In the genomic region with DNA sequence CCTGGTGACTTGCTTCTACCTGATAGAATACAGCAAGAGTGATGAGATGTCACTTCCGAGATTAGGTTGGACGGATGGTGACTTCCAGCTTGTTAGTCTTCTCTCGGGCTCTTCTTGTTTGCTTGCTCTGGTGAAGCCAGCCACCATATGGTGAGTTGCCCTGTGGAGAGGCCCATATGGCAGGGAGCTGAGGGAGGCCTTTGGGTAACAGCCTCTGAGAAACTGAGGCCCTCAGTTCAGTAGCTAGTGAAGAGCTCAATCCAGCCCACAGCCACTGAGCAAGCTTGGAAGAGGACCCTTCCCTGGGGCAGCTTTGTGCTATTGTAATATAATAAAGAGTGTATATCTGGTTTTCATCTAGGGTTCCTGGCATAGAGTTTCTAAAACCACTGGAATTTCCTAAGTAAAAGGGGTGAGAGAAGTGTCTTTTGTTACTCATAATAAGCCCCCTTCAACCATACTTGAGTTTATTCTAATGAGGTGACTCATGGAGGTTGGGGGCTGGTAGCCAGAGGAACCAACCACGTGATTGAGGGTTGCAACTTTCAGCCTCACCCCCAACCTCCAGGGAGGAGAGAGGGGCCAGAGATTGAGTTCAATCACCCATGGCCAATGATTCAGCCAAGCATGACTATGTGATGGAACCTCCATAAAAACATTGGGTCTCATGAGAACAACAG, we compare ENCODE assay signal across 12 cellular contexts. TPM values are rescaled to one million over a fixed set of nuclear protein-coding genes. Genes with fewer than 3 reads are reported as not detected.
DNase-seq lines count a peak whose midpoint lies in the region; ATAC-seq and TF ChIP-seq lines count a peak whose summit lies in the region.
"Had no signal": no experiment of that assay in that cellular context is flagged by ENCODE, and none has a peak within 500 bp of the region (broad histone marks: within the 10 kb centered on the region; RNA-seq: fewer than 3 reads in every experiment).

No MANE protein-coding gene starts in this region.

- no peak overlapping the region for H3K4me3 ChIP-seq in OCI-LY7 (ENCODE audit: low read depth, low read length, poor library complexity, severe bottlenecking)
- H3K4me3 ChIP-seq in heart right ventricle, result no peak overlapping the region
- no peak overlapping the region for H3K4me3 ChIP-seq in CD8-positive, alpha-beta T cell (ENCODE audit: low read depth, low read length)
- H3K4me3 ChIP-seq: SJCRH30 had no signal

- TF ChIP-seq CTCF in OCI-LY7 (conservative IDR thresholded peaks at IDR 0.05; ENCODE audit: low read length) (no peak), heart right ventricle (IDR thresholded peaks at IDR 0.05) (no peak)
- TF ChIP-seq CTCF in CD8-positive, alpha-beta T cell (IDR thresholded peaks at IDR 0.05), result no peak

- peaks cover 21 to 27% of the 10 kb centered on the region in 2 donors for H3K27me3 Mint-ChIP-seq in stimulated activated naive B cell treated with anti-CD40 and anti-IgM and Interleukin-4, amounts not matched to agents 10 μg/mL and 1 μg/mL and 100 μg/mL, for 72 hours
- no peaks in the 10 kb centered on the region for H3K27me3 Mint-ChIP-seq in CD8-positive, alpha-beta T cell (ENCODE audit: low read depth)

- H3K9me3 ChIP-seq in OCI-LY7 (ENCODE audit: low read length), result no peaks in the 10 kb centered on the region
- H3K9me3 ChIP-seq in heart right ventricle, result no peaks in the 10 kb centered on the region
- H3K9me3 ChIP-seq in CD8-positive, alpha-beta T cell (ENCODE audit: low read length), result no peaks in the 10 kb centered on the region
- H3K9me3 ChIP-seq: SJCRH30 had no signal

- no peak overlapping the region for H2AFZ ChIP-seq in OCI-LY7 (ENCODE audit: low read length)

- H3K36me3 ChIP-seq in OCI-LY7 (ENCODE audit: insufficient read depth, low read length) (no peaks in the 10 kb centered on the region), heart right ventricle (no peaks in the 10 kb centered on the region)
- H3K36me3 ChIP-seq in CD8-positive, alpha-beta T cell (ENCODE audit: insufficient read depth, low read length), result no peaks in the 10 kb centered on the region
- H3K36me3 ChIP-seq: SJCRH30 had no signal

- ATAC-seq in stimulated activated naive B cell treated with anti-CD40 and anti-IgM and Interleukin-4, amounts not matched to agents 10 μg/mL and 1 μg/mL and 100 μg/mL, for 72 hours (replicated peaks), result peak; percentile 55 to 72
- ATAC-seq in heart right ventricle, result no peak
- no peak for ATAC-seq in HG03342 (IDR thresholded peaks at IDR 0.05; ENCODE audit: unreplicated experiment)
- no peak for ATAC-seq in CD8-positive, alpha-beta T cell

- POLR2A ChIA-PET in OCI-LY7 (lab: Charles Lee), result no interaction called here
- POLR2A ChIA-PET in CD8-positive, alpha-beta T cell (lab: Charles Lee), result no interaction called here

- H3K27ac Mint-ChIP-seq in stimulated activated naive B cell treated with anti-CD40 and anti-IgM and Interleukin-4, amounts not matched to agents 10 μg/mL and 1 μg/mL and 100 μg/mL, for 72 hours, result peak overlapping the region; percentile 44
- H3K27ac Mint-ChIP-seq in CD8-positive, alpha-beta T cell, result no peak overlapping the region

- no peak overlapping the region for H3K4me3 Mint-ChIP-seq in stimulated activated naive B cell treated with anti-CD40 and anti-IgM and Interleukin-4, amounts not matched to agents 10 μg/mL and 1 μg/mL and 100 μg/mL, for 72 hours
- H3K4me3 Mint-ChIP-seq in CD8-positive, alpha-beta T cell, result no peak overlapping the region

- H3K4me1 ChIP-seq in OCI-LY7 (ENCODE audit: insufficient read depth, low read length, poor library complexity, severe bottlenecking) (peaks cover 27% of the 10 kb centered on the region), heart right ventricle (peaks cover 0 to 32% (median 5%) of the 10 kb centered on the region in 9 donors)
- H3K4me1 ChIP-seq in CD8-positive, alpha-beta T cell (ENCODE audit: insufficient read depth, low read length), result no peaks in the 10 kb centered on the region

- no TSS peak for BruUV-seq in OCI-LY7 (replicated peaks; lab: Mats Ljungman, UMichigan)

- no peaks in the 10 kb centered on the region for H3K9me2 ChIP-seq in OCI-LY7 (ENCODE audit: insufficient read depth, low read length)

- intact Hi-C loops in OCI-LY7 (cut with micrococcal nuclease; ENCODE audit: unreplicated experiment) (no loop called here), heart right ventricle (cut with DNase I) (loop anchor here in 8 of 10 donors (5.0 to 10.0 kb wide), 2 partner anchors 113 to 116 kb away; no protein-coding TSS in a partner anchor)
- intact Hi-C loops in CD8-positive, alpha-beta T cell (cut with DNase I, micrococcal nuclease), result no loop called here

- peak overlapping the region; percentile 43 for H3K4me2 ChIP-seq in OCI-LY7 (ENCODE audit: low read length)

- DNase-seq in activated T-cell treated with anti-CD3 and anti-CD28 coated beads for 48 hours (ENCODE audit: low read depth), result peak; percentile 33
- DNase-seq in activated T-cell treated with anti-CD3 and anti-CD28 coated beads for 4 hours, result no peak
- DNase-seq in OCI-LY7 (ENCODE audit: low spot score), result no peak
- DNase-seq in fibroblast of peridontal ligament (ENCODE audit: extremely low read depth), result peak; percentile 97
- DNase-seq in stimulated activated naive B cell treated with anti-CD40 and anti-IgM and Interleukin-4, amounts not matched to agents 10 μg/mL and 1 μg/mL and 100 μg/mL, for 72 hours, result no peak
- no peak for DNase-seq in heart right ventricle
- DNase-seq in CD8-positive, alpha-beta T cell, result no peak
- DNase-seq: activated effector memory CD4-positive, alpha-beta T cell treated with anti-CD3 and anti-CD28 coated beads, Interleukin-2, amount 50 U/mL, for 16 hours; NCI-H1105 had no signal

- H3K27ac ChIP-seq in OCI-LY7 (ENCODE audit: low read depth, low read length, poor library complexity, severe bottlenecking) (no peak overlapping the region), heart right ventricle (peak overlapping the region in 1 of 10 donors; percentile 57)
- H3K27ac ChIP-seq in CD8-positive, alpha-beta T cell (ENCODE audit: low read depth, low read length), result no peak overlapping the region
- H3K27ac ChIP-seq: SJCRH30 had no signal

- no peaks in the 10 kb centered on the region for H3K79me2 ChIP-seq in OCI-LY7 (ENCODE audit: insufficient read depth, low read depth, low read length)

- no peaks in the 10 kb centered on the region for H4K20me1 ChIP-seq in OCI-LY7 (ENCODE audit: insufficient read depth, low read length)

- H3K27me3 ChIP-seq in heart right ventricle, result peaks cover 0 to 1% (median 0%) of the 10 kb centered on the region in 7 donors
- no peaks in the 10 kb centered on the region for H3K27me3 ChIP-seq in CD8-positive, alpha-beta T cell (ENCODE audit: insufficient read depth, low read length)
- H3K27me3 ChIP-seq: SJCRH30 had no signal

- peaks cover 16 to 17% of the 10 kb centered on the region in 2 donors for H3K4me1 Mint-ChIP-seq in stimulated activated naive B cell treated with anti-CD40 and anti-IgM and Interleukin-4, amounts not matched to agents 10 μg/mL and 1 μg/mL and 100 μg/mL, for 72 hours
- H3K4me1 Mint-ChIP-seq in CD8-positive, alpha-beta T cell (ENCODE audit: low read depth), result no peaks in the 10 kb centered on the region

- CTCF ChIA-PET in OCI-LY7 (lab: Charles Lee; ENCODE audit: unreplicated experiment), result no interaction called here
- CTCF ChIA-PET in CD8-positive, alpha-beta T cell (lab: Charles Lee), result no interaction called here

- no peaks in the 10 kb centered on the region for H3K36me3 Mint-ChIP-seq in stimulated activated naive B cell treated with anti-CD40 and anti-IgM and Interleukin-4, amounts not matched to agents 10 μg/mL and 1 μg/mL and 100 μg/mL, for 72 hours
- H3K36me3 Mint-ChIP-seq in CD8-positive, alpha-beta T cell, result no peaks in the 10 kb centered on the region

- 86 to 88% methylated on average over 4 of the region's 4 CpGs for WGBS in heart right ventricle, 2 donors

- no peaks in the 10 kb centered on the region for H3K9me3 Mint-ChIP-seq in stimulated activated naive B cell treated with anti-CD40 and anti-IgM and Interleukin-4, amounts not matched to agents 10 μg/mL and 1 μg/mL and 100 μg/mL, for 72 hours
- H3K9me3 Mint-ChIP-seq in CD8-positive, alpha-beta T cell, result no peaks in the 10 kb centered on the region

RNA-seq across cellular contexts. Expression of gene TPCN2, which starts 8.0 kb away (rescaled TPM):
- 21.5 and 30.0 TPM in 2 replicates for total RNA-seq in OCI-LY7 (2014; rRNA removed; shearing (Covaris generic))
- total RNA-seq in OCI-LY7 (2022) (59.8 and 65.2 TPM in 2 replicates), heart right ventricle (10 to 100 TPM in 2 of 10 donors, 1 to 10 TPM in 8; 4.8 to 13.0 (median 7.8) TPM)
- 10 to 100 TPM in 1 of 2 donors, 1 to 10 TPM in 1; 3.4 to 19.2 TPM for polyA plus RNA-seq in heart right ventricle
- total RNA-seq in CD8-positive, alpha-beta T cell, result 10 to 100 TPM; 13.1 to 15.0 TPM

RNA-seq across cellular contexts. Expression of gene MRGPRF, which starts 27.7 kb away (rescaled TPM):
- total RNA-seq in OCI-LY7 (2014; rRNA removed; shearing (Covaris generic)), result not detected in 2 replicates
- total RNA-seq in OCI-LY7 (2022) (not detected in 2 replicates), heart right ventricle (10 to 100 TPM in 1 of 10 donors, 1 to 10 TPM in 8, under 1 TPM in 1; 0.98 to 10.7 (median 1.6) TPM)
- polyA plus RNA-seq in heart right ventricle, result 1 to 10 TPM; 7.2 to 7.9 TPM
- not detected for total RNA-seq in CD8-positive, alpha-beta T cell
- total RNA-seq: glomerular endothelial cell had no signal

RNA-seq across cellular contexts. Expression of gene MRGPRD, which starts 59.9 kb away (rescaled TPM):
- not detected in 2 replicates for total RNA-seq in OCI-LY7 (2014; rRNA removed; shearing (Covaris generic))
- total RNA-seq in OCI-LY7 (2022), result not detected in 2 replicates
- not detected for total RNA-seq in heart right ventricle
- polyA plus RNA-seq in heart right ventricle, result not detected
- total RNA-seq in CD8-positive, alpha-beta T cell, result not detected
- total RNA-seq: glomerular endothelial cell, SJCRH30 had no signal

Comparison
In these comparisons a context has a peak if more than half of its experiments do, and no peak if none do; other contexts are left out.
1. DNase-seq: peak in activated T-cell treated with anti-CD3 and anti-CD28 coated beads for 48 hours (single experiment) and fibroblast of peridontal ligament (single experiment); none in activated T-cell treated with anti-CD3 and anti-CD28 coated beads for 4 hours (single experiment), OCI-LY7 (single experiment), stimulated activated naive B cell treated with anti-CD40 and anti-IgM and Interleukin-4, amounts not matched to agents 10 μg/mL and 1 μg/mL and 100 μg/mL, for 72 hours (single experiment), heart right ventricle (0 of 2) and CD8-positive, alpha-beta T cell (0 of 7).
2. ATAC-seq: peak in stimulated activated naive B cell treated with anti-CD40 and anti-IgM and Interleukin-4, amounts not matched to agents 10 μg/mL and 1 μg/mL and 100 μg/mL, for 72 hours (2 of 2); none in heart right ventricle (0 of 8), HG03342 (single experiment) and CD8-positive, alpha-beta T cell (single experiment).
3. intact Hi-C loops: an anchor here in heart right ventricle (5.0 to 10.0 kb wide); none called in OCI-LY7 and CD8-positive, alpha-beta T cell.